In the genomic region with DNA sequence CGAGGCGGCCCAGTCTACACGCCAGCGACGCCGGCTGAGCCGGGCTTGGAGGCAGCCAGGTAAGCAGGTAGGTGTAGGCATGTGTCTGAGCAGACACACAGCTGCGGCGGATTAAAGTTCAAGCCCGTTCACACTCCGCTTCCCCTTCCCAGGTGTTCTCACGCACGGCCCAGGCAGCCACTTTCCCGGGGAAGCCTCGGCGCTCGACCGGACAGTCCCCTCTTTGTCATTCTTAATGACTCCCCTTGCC, we compare ENCODE assay signal across 8 cellular contexts. TPM values are rescaled to one million over a fixed set of nuclear protein-coding genes. Genes with fewer than 3 reads are reported as not detected.
DNase-seq lines count a peak whose midpoint lies in the region; ATAC-seq and TF ChIP-seq lines count a peak whose summit lies in the region.

No MANE protein-coding gene starts in this region.

- no peak for TF ChIP-seq CTCF in smooth muscle cell (IDR thresholded peaks at IDR 0.05; ENCODE audit: borderline replicate concordance, insufficient read depth, poor library complexity, severe bottlenecking)

- H2AFZ ChIP-seq in smooth muscle cell (ENCODE audit: low read depth): peak overlapping the region; percentile 79

- peaks cover 6% of the 10 kb centered on the region for H3F3A ChIP-seq in smooth muscle cell (ENCODE audit: low read depth)

- peak overlapping the region; percentile 98 for H3K4me2 ChIP-seq in smooth muscle cell

- peaks cover 59% of the 10 kb centered on the region for H3K27me3 ChIP-seq in iPS-18a (ENCODE audit: control insufficient read depth, insufficient read depth, low read length)
- peaks cover 58% of the 10 kb centered on the region for H3K27me3 ChIP-seq in smooth muscle cell (ENCODE audit: low read depth)

- no peaks in the 10 kb centered on the region for H3K27me3 Mint-ChIP-seq in activated T-helper 17 cell treated with anti-CD3 and anti-CD28 coated beads, Interleukin-2, amount 50 U/mL, for 72 hours

- 1% methylated on average over 18 of the region's 18 CpGs for WGBS in smooth muscle cell (ENCODE audit: low lambda C conversion rate)

- peaks cover 11% of the 10 kb centered on the region for H3K4me1 Mint-ChIP-seq in activated T-helper 17 cell treated with anti-CD3 and anti-CD28 coated beads, Interleukin-2, amount 50 U/mL, for 72 hours

- no peak for ATAC-seq in activated T-helper 17 cell treated with anti-CD3 and anti-CD28 coated beads, Interleukin-2, amount 50 U/mL, for 72 hours (replicated peaks)

- no peaks in the 10 kb centered on the region for H3K36me3 ChIP-seq in iPS-18a (ENCODE audit: control insufficient read depth, low read depth, low read length)
- H3K36me3 ChIP-seq in smooth muscle cell (ENCODE audit: low read depth): no peaks in the 10 kb centered on the region

- peak overlapping the region; percentile 36 for H3K27ac Mint-ChIP-seq in activated T-helper 17 cell treated with anti-CD3 and anti-CD28 coated beads, Interleukin-2, amount 50 U/mL, for 72 hours

- no peaks in the 10 kb centered on the region for H4K20me1 ChIP-seq in smooth muscle cell (ENCODE audit: low read depth)

- no peaks in the 10 kb centered on the region for H3K79me2 ChIP-seq in smooth muscle cell (ENCODE audit: low read depth)

- H3K9ac ChIP-seq in iPS-18a (ENCODE audit: low read length) (peak overlapping the region; percentile 43), smooth muscle cell (ENCODE audit: low read depth) (no peak overlapping the region)

- H3K9me3 Mint-ChIP-seq in activated T-helper 17 cell treated with anti-CD3 and anti-CD28 coated beads, Interleukin-2, amount 50 U/mL, for 72 hours: no peaks in the 10 kb centered on the region

- peak overlapping the region; percentile 84 for H3K4me3 Mint-ChIP-seq in activated T-helper 17 cell treated with anti-CD3 and anti-CD28 coated beads, Interleukin-2, amount 50 U/mL, for 72 hours

- no peak overlapping the region for H3K27ac ChIP-seq in iPS-18a (ENCODE audit: low read length)
- H3K27ac ChIP-seq in smooth muscle cell (ENCODE audit: low read depth): no peak overlapping the region

- no peaks in the 10 kb centered on the region for H3K9me3 ChIP-seq in iPS-18a (ENCODE audit: control insufficient read depth, low read depth, low read length)
- H3K9me3 ChIP-seq in smooth muscle cell (replicated peaks; ENCODE audit: low read depth): no peaks in the 10 kb centered on the region

- DNase-seq in NCI-H1417 (lab: John Stamatoyannopoulos, UW) (peak in 2 of 3 experiments; percentile 58 to 84), NCI-H1417 treated with DMSO at 0.1 percent for 48 hours (lab: John Stamatoyannopoulos, UW) (no peak), HuH-7.5 (ENCODE audit: low spot score) (peak; percentile 22), smooth muscle cell (lab: John Stamatoyannopoulos, UW; ENCODE audit: unreplicated experiment) (no peak), globus pallidus (ENCODE audit: low spot score) (no peak), Kasumi-1 (lab: John Stamatoyannopoulos, UW) (no peak)

- H3K4me1 ChIP-seq in iPS-18a (ENCODE audit: control insufficient read depth, low read depth, low read length): peaks cover 10% of the 10 kb centered on the region
- peaks cover 13% of the 10 kb centered on the region for H3K4me1 ChIP-seq in smooth muscle cell (ENCODE audit: low read depth)

- no peaks in the 10 kb centered on the region for H3K36me3 Mint-ChIP-seq in activated T-helper 17 cell treated with anti-CD3 and anti-CD28 coated beads, Interleukin-2, amount 50 U/mL, for 72 hours (ENCODE audit: low read depth)

- H3K4me3 ChIP-seq in iPS-18a (ENCODE audit: low read length) (peak overlapping the region; percentile 53), smooth muscle cell (peak overlapping the region; percentile 69)

RNA-seq across cellular contexts. Expression of a gene that starts 0.4 kb away (rescaled TPM):
- total RNA-seq in activated T-helper 17 cell treated with anti-CD3 and anti-CD28 coated beads, Interleukin-2, amount 50 U/mL, for 72 hours: under 1 TPM; 0.26 to 0.69 TPM
- total RNA-seq in smooth muscle cell: 2.4 and 3.6 TPM in 2 replicates
- 0.21 TPM in 1 of 2 replicates, not detected in the other for polyA plus RNA-seq in smooth muscle cell

Comparison
In these comparisons a context has a peak if more than half of its experiments do, and no peak if none do; other contexts are left out.
1. DNase-seq: peak in NCI-H1417 (2 of 3) and HuH-7.5 (single experiment); none in NCI-H1417 treated with DMSO at 0.1 percent for 48 hours (single experiment), smooth muscle cell (single experiment), globus pallidus (single experiment) and Kasumi-1 (0 of 2).